ENCODE assay signal across 8 cellular contexts in the genomic region with DNA sequence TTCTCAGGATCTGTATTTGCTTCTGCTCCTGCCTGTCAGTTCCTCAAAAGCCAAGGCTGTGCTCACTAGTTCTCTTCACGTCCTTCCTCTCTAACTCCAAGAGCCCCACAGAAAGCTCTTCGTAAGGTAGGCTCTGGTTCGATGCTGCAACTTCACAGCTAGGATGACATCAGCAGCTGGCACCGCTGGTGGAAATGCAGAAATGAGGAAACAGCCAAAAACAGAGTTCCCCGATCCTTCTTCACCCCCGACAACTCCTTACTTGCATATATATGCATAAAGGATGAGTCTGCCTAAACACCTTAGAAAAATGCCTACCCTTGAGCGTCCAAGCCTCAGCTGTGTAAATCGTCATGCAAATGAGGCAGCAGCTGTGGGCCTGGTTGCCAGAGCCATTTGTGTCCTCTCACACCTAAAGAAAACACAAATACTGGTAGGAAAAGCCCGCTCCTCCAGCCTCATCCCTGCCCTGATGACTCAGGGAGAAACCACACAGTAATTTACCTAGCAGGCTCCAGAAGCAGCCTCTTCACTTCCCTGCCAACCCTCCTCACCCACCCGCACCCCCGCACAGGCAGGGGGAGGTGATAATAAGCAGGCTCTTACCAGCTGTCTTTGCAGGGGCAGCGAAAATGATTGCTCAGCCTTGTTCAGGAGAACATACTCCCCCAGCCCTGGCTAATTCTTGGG. TPM values are rescaled to one million over a fixed set of nuclear protein-coding genes. Genes with fewer than 3 reads are reported as not detected.
DNase-seq lines count a peak whose midpoint lies in the region; ATAC-seq and TF ChIP-seq lines count a peak whose summit lies in the region.

No MANE protein-coding gene starts in this region.

- ATAC-seq in GM19351 (IDR thresholded peaks at IDR 0.05; ENCODE audit: unreplicated experiment) (peak; percentile 55), HG02852 (IDR thresholded peaks at IDR 0.05; ENCODE audit: unreplicated experiment) (no peak), HG02970 (IDR thresholded peaks at IDR 0.05; ENCODE audit: low FRiP score, unreplicated experiment) (no peak)

- H3K27me3 ChIP-seq in Karpas-422 (ENCODE audit: low read length) = no peaks in the 10 kb centered on the region
- H3K27me3 ChIP-seq in OCI-LY3 (ENCODE audit: low read depth, low read length) = no peaks in the 10 kb centered on the region
- H3K27me3 ChIP-seq in dorsolateral prefrontal cortex = no peaks in the 10 kb centered on the region

- TF ChIP-seq CTCF in OCI-LY3 (IDR thresholded peaks at IDR 0.05; ENCODE audit: low read depth, low read length) (no peak), dorsolateral prefrontal cortex (IDR thresholded peaks at IDR 0.05 in 54 of 56, conservative IDR thresholded peaks at IDR 0.05 in 2 of 56; ENCODE audit: low read depth in 1 of 56, partially characterized antibody in 56 of 56) (no peak)

- H3K79me2 ChIP-seq in Karpas-422 (ENCODE audit: low read length) = no peaks in the 10 kb centered on the region
- H3K79me2 ChIP-seq in OCI-LY3 (ENCODE audit: low read length) = no peaks in the 10 kb centered on the region

- H3K9me3 ChIP-seq in Karpas-422 (ENCODE audit: low read length) (no peaks in the 10 kb centered on the region), OCI-LY3 (ENCODE audit: insufficient read depth, low read length) (no peaks in the 10 kb centered on the region)

- H3K4me3 ChIP-seq in Karpas-422 (ENCODE audit: low read length) (no peak overlapping the region), OCI-LY3 (ENCODE audit: low read length) (peak overlapping the region; percentile 66), dorsolateral prefrontal cortex (peak overlapping the region in 16 of 59 donors; percentile 2 to 37 (median 20))

- H3K36me3 ChIP-seq in Karpas-422 (ENCODE audit: insufficient read depth, low read length) (no peaks in the 10 kb centered on the region), OCI-LY3 (replicated peaks; ENCODE audit: low read depth, low read length) (no peaks in the 10 kb centered on the region)

- no peaks in the 10 kb centered on the region for H3K9me2 ChIP-seq in Karpas-422 (replicated peaks; ENCODE audit: insufficient read depth, low read length)

- H3K27ac ChIP-seq in Karpas-422 (ENCODE audit: low read length) (no peak overlapping the region), OCI-LY3 (ENCODE audit: low read length) (peak overlapping the region; percentile 39), dorsolateral prefrontal cortex (peak overlapping the region in 18 of 59 donors; percentile 2 to 72 (median 26))

- H4K20me1 ChIP-seq in Karpas-422 (ENCODE audit: insufficient read depth, low read depth, low read length) (no peaks in the 10 kb centered on the region), OCI-LY3 (ENCODE audit: insufficient read depth, low read length) (no peaks in the 10 kb centered on the region)

- DNase-seq in Karpas-422 (peak; percentile 61), dorsolateral prefrontal cortex (peak in 9 of 10 donors; percentile 8 to 77 (median 62)), mucosa of gallbladder (ENCODE audit: low spot score) (peak; percentile 39), retina (no peak)

- intact Hi-C loops in dorsolateral prefrontal cortex (cut with DNase I) = loop anchor here in 1 of 2 donors (2.0 kb wide), 1 partner anchor 63 kb away; the partner anchor contains the start of gene ATF3

- H3K4me2 ChIP-seq in Karpas-422 (ENCODE audit: low read depth, low read length, poor library complexity, severe bottlenecking) (peak overlapping the region; percentile 23), OCI-LY3 (ENCODE audit: low read length) (peak overlapping the region; percentile 79)

- H2AFZ ChIP-seq in Karpas-422 (ENCODE audit: low read length) (no peak overlapping the region), OCI-LY3 (ENCODE audit: low read depth, low read length) (peak overlapping the region; percentile 49)

- no peak overlapping the region for H3K9ac ChIP-seq in Karpas-422 (ENCODE audit: low read length)
- peak overlapping the region; percentile 35 for H3K9ac ChIP-seq in OCI-LY3 (ENCODE audit: low read length)

- H3K4me1 ChIP-seq in Karpas-422 (ENCODE audit: low read length) (peaks cover 17% of the 10 kb centered on the region), OCI-LY3 (ENCODE audit: low read length) (peaks cover 68% of the 10 kb centered on the region)

RNA-seq across cellular contexts. Expression of gene BATF3, which starts 28.2 kb away (rescaled TPM):
- 4.4 and 7.7 TPM in 2 replicates for total RNA-seq in Karpas-422 (2014; rRNA removed; shearing (Covaris generic); ENCODE audit: low replicate concordance)
- total RNA-seq in dorsolateral prefrontal cortex (10 to 100 TPM in 19 of 120 experiments, 1 to 10 TPM in 101; 3.4 to 14.4 (median 7.2) TPM), mucosa of gallbladder (4.2 TPM)
